In the genomic region with DNA sequence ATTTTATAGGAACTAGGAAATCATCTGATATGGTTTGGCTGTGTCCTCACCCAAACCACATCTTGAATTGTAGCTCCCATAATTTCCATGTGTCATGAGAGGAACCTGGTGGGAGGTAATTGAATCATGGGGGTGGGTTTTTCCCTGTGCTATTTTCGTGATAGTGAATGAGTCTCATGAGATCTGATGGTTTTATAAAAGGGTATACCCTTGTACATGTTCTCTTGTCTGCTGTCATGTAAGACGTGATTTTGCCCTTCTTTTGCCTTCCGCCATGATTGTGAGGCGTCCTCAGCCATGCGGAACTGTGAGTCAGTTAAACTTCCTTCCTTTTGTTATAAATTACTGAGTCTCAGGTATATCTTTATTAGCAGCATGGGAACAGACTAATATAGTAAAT, we compare ENCODE assay signal across 29 cellular contexts.
"Had no signal": no experiment of that assay in that cellular context is flagged by ENCODE, and none has a peak within 500 bp of the region (broad histone marks: within the 10 kb centered on the region; RNA-seq: fewer than 3 reads in every experiment).

No MANE protein-coding gene starts in this region.

- DNase-seq: activated CD4-positive, alpha-beta memory T cell treated with anti-CD3 and anti-CD28 coated beads for 36 hours; activated CD4-positive, alpha-beta T cell treated with anti-CD3 and anti-CD28 coated beads for 36 hours; activated CD4-positive, alpha-beta T cell treated with anti-CD3 and anti-CD28 coated beads, Interleukin-2, amount 10 ng/mL, durations not matched to agents 24 days and 14 days; activated CD4-positive, CD25-positive, alpha-beta regulatory T cell; activated CD4-positive, CD25-positive, alpha-beta regulatory T cell treated with anti-CD3 and anti-CD28 coated beads, Interleukin-2, amount 50 U/mL, for 72 hours; activated CD8-positive, alpha-beta memory T cell treated with anti-CD3 and anti-CD28 coated beads, Interleukin-2, amount 10 ng/mL, durations not matched to agents 7 days and 5 days; activated CD8-positive, alpha-beta memory T cell treated with anti-CD3 and anti-CD28 coated beads, Interleukin-2, amount 50 U/mL, for 4 hours; activated CD8-positive, alpha-beta T cell treated with anti-CD3 and anti-CD28 coated beads, Interleukin-2, amount 10 ng/mL, durations not matched to agents 7 days and 5 days; activated gamma-delta T cell; activated naive CD4-positive, alpha-beta T cell; activated naive CD4-positive, alpha-beta T cell treated with anti-CD3 and anti-CD28 coated beads, Interleukin-2, amount 50 U/mL, for 16 hours; activated naive CD8-positive, alpha-beta T cell treated with anti-CD3 and anti-CD28 coated beads, Interleukin-2, amount 10 ng/mL, durations not matched to agents 7 days and 5 days; activated T-cell treated with anti-CD3 and anti-CD28 coated beads for 4 hours; activated T-cell treated with anti-CD3 and anti-CD28 coated beads, Interleukin-2, amount 50 U/mL, for 72 hours; amniotic stem cell; anterior cingulate cortex; brain microvascular endothelial cell; dorsolateral prefrontal cortex; effector memory CD4-positive, alpha-beta T cell; endodermal cell; foreskin fibroblast; head of caudate nucleus; T-helper 1 cell; T-helper 17 cell; T1000 had no signal

- H3K9me3 Mint-ChIP-seq: central memory CD8-positive, alpha-beta T cell had no signal

- H3K27ac Mint-ChIP-seq: activated CD4-positive, alpha-beta memory T cell treated with anti-CD3 and anti-CD28 coated beads for 36 hours; activated CD4-positive, alpha-beta T cell treated with anti-CD3 and anti-CD28 coated beads for 36 hours; activated CD4-positive, alpha-beta T cell treated with anti-CD3 and anti-CD28 coated beads, Interleukin-2, amount 10 ng/mL, durations not matched to agents 24 days and 14 days; activated CD8-positive, alpha-beta memory T cell treated with anti-CD3 and anti-CD28 coated beads, Interleukin-2, amount 10 ng/mL, durations not matched to agents 7 days and 5 days; activated CD8-positive, alpha-beta T cell treated with anti-CD3 and anti-CD28 coated beads, Interleukin-2, amount 10 ng/mL, durations not matched to agents 7 days and 5 days; activated naive CD8-positive, alpha-beta T cell treated with anti-CD3 and anti-CD28 coated beads, Interleukin-2, amount 10 ng/mL, durations not matched to agents 7 days and 5 days; activated T-cell treated with anti-CD3 and anti-CD28 coated beads, Interleukin-2, amount 50 U/mL, for 72 hours; dendritic cell treated with granulocyte-macrophage colony-stimulating factor and Interleukin-4, amounts not matched to agents 40 ng/mL and 50 ng/mL, for 4 days; endodermal cell; T-helper 17 cell; T-helper 2 cell treated with Interferon-gamma antibody and Interleukin-4, amounts not matched to agents 5 μg/mL and 100 μg/mL, for 36 hours had no signal

- ATAC-seq: activated CD4-positive, alpha-beta T cell treated with anti-CD3 and anti-CD28 coated beads for 36 hours; activated CD8-positive, alpha-beta memory T cell treated with anti-CD3 and anti-CD28 coated beads, Interleukin-2, amount 10 ng/mL, durations not matched to agents 7 days and 5 days; activated CD8-positive, alpha-beta T cell treated with anti-CD3 and anti-CD28 coated beads, Interleukin-2, amount 10 ng/mL, durations not matched to agents 7 days and 5 days; activated T-cell treated with anti-CD3 and anti-CD28 coated beads, Interleukin-2, amount 50 U/mL, for 72 hours; esophagus mucosa; T-helper 17 cell had no signal

- H3K27me3 Mint-ChIP-seq: activated CD4-positive, alpha-beta memory T cell treated with anti-CD3 and anti-CD28 coated beads for 36 hours; activated CD4-positive, alpha-beta T cell treated with anti-CD3 and anti-CD28 coated beads for 36 hours; activated CD4-positive, alpha-beta T cell treated with anti-CD3 and anti-CD28 coated beads, Interleukin-2, amount 10 ng/mL, durations not matched to agents 24 days and 14 days; activated CD8-positive, alpha-beta memory T cell treated with anti-CD3 and anti-CD28 coated beads, Interleukin-2, amount 10 ng/mL, durations not matched to agents 7 days and 5 days; activated naive CD8-positive, alpha-beta T cell treated with anti-CD3 and anti-CD28 coated beads, Interleukin-2, amount 10 ng/mL, durations not matched to agents 7 days and 5 days; central memory CD8-positive, alpha-beta T cell; dendritic cell treated with granulocyte-macrophage colony-stimulating factor and Interleukin-4, amounts not matched to agents 40 ng/mL and 50 ng/mL, for 4 days; T-helper 17 cell had no signal

- H3K4me3 Mint-ChIP-seq: activated CD4-positive, alpha-beta memory T cell treated with anti-CD3 and anti-CD28 coated beads for 36 hours; activated CD4-positive, alpha-beta T cell treated with anti-CD3 and anti-CD28 coated beads for 36 hours; activated CD4-positive, alpha-beta T cell treated with anti-CD3 and anti-CD28 coated beads, Interleukin-2, amount 10 ng/mL, durations not matched to agents 24 days and 14 days; activated CD8-positive, alpha-beta memory T cell treated with anti-CD3 and anti-CD28 coated beads, Interleukin-2, amount 10 ng/mL, durations not matched to agents 7 days and 5 days; activated CD8-positive, alpha-beta T cell treated with anti-CD3 and anti-CD28 coated beads, Interleukin-2, amount 10 ng/mL, durations not matched to agents 7 days and 5 days; activated naive CD8-positive, alpha-beta T cell treated with anti-CD3 and anti-CD28 coated beads, Interleukin-2, amount 10 ng/mL, durations not matched to agents 7 days and 5 days; activated T-cell treated with anti-CD3 and anti-CD28 coated beads, Interleukin-2, amount 50 U/mL, for 72 hours; central memory CD8-positive, alpha-beta T cell; dendritic cell treated with granulocyte-macrophage colony-stimulating factor and Interleukin-4, amounts not matched to agents 40 ng/mL and 50 ng/mL, for 4 days; endodermal cell; T-helper 17 cell; T-helper 2 cell treated with Interferon-gamma antibody and Interleukin-4, amounts not matched to agents 5 μg/mL and 100 μg/mL, for 36 hours had no signal
